In genomic region chr9:137429974-137430722, GRCh38 we compare ENCODE assay signal across 13 cellular contexts. TPM values are rescaled to one million over a fixed set of nuclear protein-coding genes. Genes with fewer than 3 reads are reported as not detected.
DNase-seq lines count a peak whose midpoint lies in the region; ATAC-seq and TF ChIP-seq lines count a peak whose summit lies in the region.
"Had no signal": no experiment of that assay in that cellular context is flagged by ENCODE, and none has a peak within 500 bp of the region (broad histone marks: within the 10 kb centered on the region; RNA-seq: fewer than 3 reads in every experiment).

No MANE protein-coding gene starts in this region.

- no peak for ATAC-seq in HG03108 (IDR thresholded peaks at IDR 0.05; ENCODE audit: unreplicated experiment)
- ATAC-seq: activated T-cell treated with anti-CD3 and anti-CD28 coated beads, Interleukin-2, amount 50 U/mL, for 4 hours had no signal

- no peaks in the 10 kb centered on the region for H3K9me3 Mint-ChIP-seq in immature natural killer cell
- H3K9me3 Mint-ChIP-seq: activated T-cell treated with anti-CD3 and anti-CD28 coated beads, Interleukin-2, amount 50 U/mL, for 4 hours; central memory CD8-positive, alpha-beta T cell; mesothelial cell of epicardium; T-helper 1 cell treated with Interleukin-12 subunit alpha and Interleukin-12 subunit beta and Interleukin-4 antibody, amounts not matched to agents 30 μg/mL and 1 μg/mL, for 36 hours had no signal

- no peaks in the 10 kb centered on the region for H3K36me3 Mint-ChIP-seq in immature natural killer cell
- H3K36me3 Mint-ChIP-seq: mesothelial cell of epicardium had no signal

- H3K9ac ChIP-seq in Karpas-422 (ENCODE audit: low read length): no peak overlapping the region

- H3K27ac Mint-ChIP-seq in immature natural killer cell: no peak overlapping the region
- H3K27ac Mint-ChIP-seq: mesothelial cell of epicardium; T-helper 1 cell treated with Interleukin-12 subunit alpha and Interleukin-12 subunit beta and Interleukin-4 antibody, amounts not matched to agents 30 μg/mL and 1 μg/mL, for 36 hours had no signal

- H3K4me3 ChIP-seq in GM12864 (ENCODE audit: low read depth, low read length) (peak overlapping the region; percentile 50), Karpas-422 (ENCODE audit: low read length) (peak overlapping the region; percentile 28; the same call in 1 of the 2 replicates), osteoblast (ENCODE audit: insufficient read depth, low read length) (no peak overlapping the region), hepatocyte (no peak overlapping the region)

- DNase-seq in GM12864 (ENCODE audit: low read depth): no peak
- peak; percentile 77 for DNase-seq in Karpas-422
- peak; percentile 44 for DNase-seq in SK-MEL-5 (ENCODE audit: low read depth, low spot score)
- peak; percentile 74 for DNase-seq in osteoblast (ENCODE audit: insufficient read length, low spot score, missing footprints)
- no peak for DNase-seq in hepatocyte (ENCODE audit: low spot score)
- DNase-seq in immature natural killer cell: no peak
- DNase-seq: activated T-cell treated with anti-CD3 and anti-CD28 coated beads, Interleukin-2, amount 50 U/mL, for 4 hours; foreskin melanocyte had no signal

- H3K9me3 ChIP-seq in Karpas-422 (ENCODE audit: low read length) (no peaks in the 10 kb centered on the region), osteoblast (ENCODE audit: low read depth, low read length) (no peaks in the 10 kb centered on the region), hepatocyte (ENCODE audit: low read depth) (no peaks in the 10 kb centered on the region)

- no peaks in the 10 kb centered on the region for H3K36me3 ChIP-seq in Karpas-422 (ENCODE audit: insufficient read depth, low read length)
- no peaks in the 10 kb centered on the region for H3K36me3 ChIP-seq in osteoblast (ENCODE audit: insufficient read depth, low read length)
- no peaks in the 10 kb centered on the region for H3K36me3 ChIP-seq in hepatocyte (replicated peaks; ENCODE audit: insufficient read depth, low read depth)

- in situ Hi-C loops in SK-MEL-5 (cut with HindIII; ENCODE audit: low pct_unique_long_range_greater_than_20kb, low sequenced_read_pairs): no loop called here

- H3K27ac ChIP-seq in Karpas-422 (ENCODE audit: low read length): no peak overlapping the region
- no peak overlapping the region for H3K27ac ChIP-seq in osteoblast (ENCODE audit: low read depth, low read length)
- H3K27ac ChIP-seq in hepatocyte: no peak overlapping the region

- peaks cover 0 to 4% of the 10 kb centered on the region in 2 donors for H3K4me1 Mint-ChIP-seq in immature natural killer cell
- H3K4me1 Mint-ChIP-seq: central memory CD8-positive, alpha-beta T cell; mesothelial cell of epicardium had no signal

- no peak overlapping the region for H3K4me3 Mint-ChIP-seq in immature natural killer cell
- H3K4me3 Mint-ChIP-seq: activated T-cell treated with anti-CD3 and anti-CD28 coated beads, Interleukin-2, amount 50 U/mL, for 4 hours; central memory CD8-positive, alpha-beta T cell; mesothelial cell of epicardium; T-helper 1 cell treated with Interleukin-12 subunit alpha and Interleukin-12 subunit beta and Interleukin-4 antibody, amounts not matched to agents 30 μg/mL and 1 μg/mL, for 36 hours had no signal

- peaks cover 0 to 2% (median 1%) of the 10 kb centered on the region in 3 donors for H3K27me3 Mint-ChIP-seq in immature natural killer cell (ENCODE audit: low read depth in 3 of 3)
- H3K27me3 Mint-ChIP-seq: central memory CD8-positive, alpha-beta T cell had no signal

- H3K79me2 ChIP-seq in Karpas-422 (ENCODE audit: low read length): no peaks in the 10 kb centered on the region
- H3K79me2 ChIP-seq in osteoblast (ENCODE audit: insufficient read depth, low read length): no peaks in the 10 kb centered on the region
- H3K79me2 ChIP-seq in hepatocyte: no peaks in the 10 kb centered on the region

- no peaks in the 10 kb centered on the region for H4K20me1 ChIP-seq in Karpas-422 (ENCODE audit: insufficient read depth, low read depth, low read length)
- no peaks in the 10 kb centered on the region for H4K20me1 ChIP-seq in osteoblast (ENCODE audit: insufficient read depth, low read length)
- H4K20me1 ChIP-seq in hepatocyte (ENCODE audit: insufficient read depth, poor library complexity, severe bottlenecking): no peaks in the 10 kb centered on the region

- no peak overlapping the region for H2AFZ ChIP-seq in Karpas-422 (ENCODE audit: low read length)
- no peak overlapping the region for H2AFZ ChIP-seq in osteoblast (ENCODE audit: low read length)
- H2AFZ ChIP-seq in hepatocyte: no peak overlapping the region

- H3K4me1 ChIP-seq in Karpas-422 (ENCODE audit: low read length) (peaks cover 17% of the 10 kb centered on the region), osteoblast (ENCODE audit: insufficient read depth, low read length) (no peaks in the 10 kb centered on the region), hepatocyte (ENCODE audit: insufficient read depth) (no peaks in the 10 kb centered on the region)

- TF ChIP-seq CTCF in GM12864 (IDR thresholded peaks at IDR 0.05; ENCODE audit: low read depth, low read length, missing control alignments) (no peak), osteoblast (IDR thresholded peaks at IDR 0.05; ENCODE audit: extremely low read depth, low read depth, low read length) (no peak), hepatocyte (IDR thresholded peaks at IDR 0.05; ENCODE audit: poor library complexity) (no peak)

- H3K4me2 ChIP-seq in Karpas-422 (ENCODE audit: low read depth, low read length, poor library complexity, severe bottlenecking) (peak overlapping the region; percentile 23), osteoblast (ENCODE audit: insufficient read depth, low read length) (no peak overlapping the region), hepatocyte (no peak overlapping the region)

- H3K27me3 ChIP-seq in Karpas-422 (ENCODE audit: low read length) (no peaks in the 10 kb centered on the region), osteoblast (ENCODE audit: insufficient read depth, low read length) (no peaks in the 10 kb centered on the region), hepatocyte (no peaks in the 10 kb centered on the region)

- H3K9me2 ChIP-seq in Karpas-422 (replicated peaks; ENCODE audit: insufficient read depth, low read length): no peaks in the 10 kb centered on the region
- no peaks in the 10 kb centered on the region for H3K9me2 ChIP-seq in hepatocyte (replicated peaks; ENCODE audit: insufficient read depth)

- WGBS in hepatocyte (ENCODE audit: low lambda C conversion rate, missing lambda C conversion rate): 73% methylated on average over 30 of the region's 34 CpGs

RNA-seq across cellular contexts. Expression of gene NOXA1, which starts 7.0 kb away (rescaled TPM):
- total RNA-seq in Karpas-422 (2014; rRNA removed; shearing (Covaris generic); ENCODE audit: low replicate concordance): 0.51 TPM in 1 of 2 replicates, not detected in the other
- 0.55 and 0.75 TPM in 2 replicates for total RNA-seq in SK-MEL-5 (2014; rRNA removed; shearing (Covaris generic))
- 0.15 and 0.94 TPM in 2 replicates for polyA plus RNA-seq in SK-MEL-5 (2015; cell fraction: cytosol; rRNA removed)
- 9.0 and 23.1 TPM in 2 replicates for polyA plus RNA-seq in SK-MEL-5 (2015; cell fraction: nucleus; rRNA removed)
- total RNA-seq in osteoblast: 0.36 and 0.88 TPM in 2 replicates
- 7.2 and 8.2 TPM in 2 replicates for total RNA-seq in hepatocyte
- polyA plus RNA-seq in hepatocyte: 12.5 and 13.9 TPM in 2 replicates
- 1 to 10 TPM; 1.2 to 2.1 (median 1.4) TPM for polyA plus RNA-seq in immature natural killer cell

RNA-seq across cellular contexts. Expression of gene EXD3, which starts 7.2 kb away (rescaled TPM):
- total RNA-seq in Karpas-422 (2014; rRNA removed; shearing (Covaris generic); ENCODE audit: low replicate concordance): 2.8 and 7.8 TPM in 2 replicates
- 1.4 and 1.7 TPM in 2 replicates for total RNA-seq in SK-MEL-5 (2014; rRNA removed; shearing (Covaris generic))
- polyA plus RNA-seq in SK-MEL-5 (2015; cell fraction: cytosol; rRNA removed): 1.8 and 2.2 TPM in 2 replicates
- polyA plus RNA-seq in SK-MEL-5 (2015; cell fraction: nucleus; rRNA removed): 13.2 and 18.3 TPM in 2 replicates
- total RNA-seq in osteoblast (7.6 and 10.0 TPM in 2 replicates), hepatocyte (7.3 and 11.8 TPM in 2 replicates)
- polyA plus RNA-seq in hepatocyte (21.6 and 24.9 TPM in 2 replicates), immature natural killer cell (1 to 10 TPM; 1.6 to 6.3 (median 4.3) TPM)

RNA-seq across cellular contexts. Expression of gene ENTPD8, which starts 11.0 kb away (rescaled TPM):
- total RNA-seq in Karpas-422 (2014; rRNA removed; shearing (Covaris generic); ENCODE audit: low replicate concordance): not detected in 2 replicates
- not detected in 2 replicates for total RNA-seq in SK-MEL-5 (2014; rRNA removed; shearing (Covaris generic))
- polyA plus RNA-seq in SK-MEL-5 (2015; cell fraction: cytosol; rRNA removed): not detected in 2 replicates
- 1.1 and 1.4 TPM in 2 replicates for polyA plus RNA-seq in SK-MEL-5 (2015; cell fraction: nucleus; rRNA removed)
- total RNA-seq in osteoblast: not detected in 2 replicates
- total RNA-seq in hepatocyte: 6.1 and 7.1 TPM in 2 replicates
- 14.2 and 16.5 TPM in 2 replicates for polyA plus RNA-seq in hepatocyte
- not detected for polyA plus RNA-seq in immature natural killer cell
- total RNA-seq: activated T-cell treated with anti-CD3 and anti-CD28 coated beads, Interleukin-2, amount 50 U/mL, for 4 hours; temporal lobe had no signal

RNA-seq across cellular contexts. Expression of gene NSMF, which starts 29.0 kb away (rescaled TPM):
- total RNA-seq in Karpas-422 (2014; rRNA removed; shearing (Covaris generic); ENCODE audit: low replicate concordance): 36.4 and 55.4 TPM in 2 replicates
- 22.4 and 25.5 TPM in 2 replicates for total RNA-seq in SK-MEL-5 (2014; rRNA removed; shearing (Covaris generic))
- 84.1 and 95.3 TPM in 2 replicates for polyA plus RNA-seq in SK-MEL-5 (2015; cell fraction: cytosol; rRNA removed)
- 204 and 302 TPM in 2 replicates for polyA plus RNA-seq in SK-MEL-5 (2015; cell fraction: nucleus; rRNA removed)
- 19.2 and 22.4 TPM in 2 replicates for total RNA-seq in osteoblast
- total RNA-seq in hepatocyte: 37.2 and 39.5 TPM in 2 replicates
- 51.6 and 54.7 TPM in 2 replicates for polyA plus RNA-seq in hepatocyte
- 10 to 100 TPM in 1 of 3 donors, 1 to 10 TPM in 2; 9.4 to 14.3 (median 9.6) TPM for polyA plus RNA-seq in immature natural killer cell

Comparison
In these comparisons a context has a peak if more than half of its experiments do, and no peak if none do; other contexts are left out.
1. DNase-seq: peak in Karpas-422 (single experiment), SK-MEL-5 (single experiment) and osteoblast (single experiment); none in GM12864 (single experiment), hepatocyte (single experiment) and immature natural killer cell (0 of 3).
2. H3K4me3 ChIP-seq: peak in GM12864 (single experiment) and Karpas-422 (single experiment); none in osteoblast (single experiment) and hepatocyte (single experiment).